In genomic region chr2:2012505-2012904, GRCh38 we compare ENCODE assay signal across 16 cellular contexts.
A peak's percentile ranks its signal among the peaks of the same experiment; 100 is the strongest.
DNase-seq lines count a peak whose midpoint lies in the region; ATAC-seq lines count a peak whose summit lies in the region.
"Had no signal": no experiment of that assay in that cellular context is flagged by ENCODE, and none has a peak within 500 bp of the region (broad histone marks: within the 10 kb centered on the region; RNA-seq: fewer than 3 reads in every experiment).

No MANE protein-coding gene starts in this region.

- DNase-seq in HT-29 (ENCODE audit: low spot score): peak; percentile 0
- DNase-seq in astrocyte of the hippocampus (ENCODE audit: low read depth, low spot score): peak; percentile 72
- peak in 32 of 42 donors; percentile 29 to 89 (median 67) for DNase-seq in head of caudate nucleus
- DNase-seq in pons (ENCODE audit: low spot score): peak; percentile 48
- DNase-seq in HCEC 1CT: no peak
- DNase-seq in mucosa of gallbladder (ENCODE audit: low spot score): no peak
- DNase-seq: activated CD4-positive, alpha-beta T cell treated with anti-CD3 and anti-CD28 coated beads for 48 hours; activated CD8-positive, alpha-beta memory T cell treated with anti-CD3 and anti-CD28 coated beads, Interleukin-2, amount 10 ng/mL, durations not matched to agents 7 days and 5 days; CD4-positive, alpha-beta memory T cell; cerebellar nuclear complex; DMS153; NCI-H1048; NCI-H2029; testis had no signal

- ATAC-seq in GM18498 (IDR thresholded peaks at IDR 0.05; ENCODE audit: unreplicated experiment) (no peak), HG03521 (IDR thresholded peaks at IDR 0.05; ENCODE audit: unreplicated experiment) (no peak)
- ATAC-seq: activated CD8-positive, alpha-beta memory T cell treated with anti-CD3 and anti-CD28 coated beads, Interleukin-2, amount 10 ng/mL, durations not matched to agents 7 days and 5 days had no signal

- intact Hi-C loops in head of caudate nucleus (cut with DNase I): loop anchor here (10.0 kb wide), 1 partner anchor 108 kb away; no protein-coding TSS in a partner anchor

Comparison
In these comparisons a context has a peak if more than half of its experiments do, and no peak if none do; other contexts are left out.
1. DNase-seq: peak in HT-29 (single experiment), astrocyte of the hippocampus (single experiment), head of caudate nucleus (32 of 42) and pons (single experiment); none in HCEC 1CT (single experiment) and mucosa of gallbladder (single experiment).